ENCODE assay signal across 11 cellular contexts in the genomic region with DNA sequence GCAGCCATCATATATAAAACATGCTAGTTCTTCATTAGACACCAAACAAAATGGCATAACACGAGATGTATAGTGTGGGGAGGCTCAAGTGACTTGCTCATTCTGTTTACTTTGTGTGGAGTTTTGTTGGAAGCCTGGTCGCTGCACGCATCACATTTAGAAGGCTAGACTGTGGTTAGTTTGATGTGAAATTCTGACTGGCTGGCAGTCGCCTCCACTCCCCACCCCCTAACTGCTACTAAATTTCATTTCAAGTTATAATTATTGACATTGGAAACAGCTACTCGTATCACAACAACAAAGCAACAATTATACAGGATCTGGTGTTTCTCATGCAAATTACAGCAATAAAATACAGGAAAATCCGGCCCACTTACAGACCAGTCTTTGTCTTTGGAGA.
DNase-seq lines count a peak whose midpoint lies in the region; ATAC-seq and TF ChIP-seq lines count a peak whose summit lies in the region.
"Had no signal": no experiment of that assay in that cellular context is flagged by ENCODE, and none has a peak within 500 bp of the region (broad histone marks: within the 10 kb centered on the region; RNA-seq: fewer than 3 reads in every experiment).

No MANE protein-coding gene starts in this region.

- no peaks in the 10 kb centered on the region for H3K36me3 Mint-ChIP-seq in mesothelial cell of epicardium
- H3K36me3 Mint-ChIP-seq in activated CD8-positive, alpha-beta memory T cell treated with anti-CD3 and anti-CD28 coated beads, Interleukin-2, amount 10 ng/mL, durations not matched to agents 7 days and 5 days = no peaks in the 10 kb centered on the region

- H3K27me3 Mint-ChIP-seq in mesothelial cell of epicardium (ENCODE audit: low read depth) = no peaks in the 10 kb centered on the region
- H3K27me3 Mint-ChIP-seq in activated CD8-positive, alpha-beta memory T cell treated with anti-CD3 and anti-CD28 coated beads, Interleukin-2, amount 10 ng/mL, durations not matched to agents 7 days and 5 days = peaks cover 2% of the 10 kb centered on the region

- H3K4me3 Mint-ChIP-seq in mesothelial cell of epicardium = no peak overlapping the region
- H3K4me3 Mint-ChIP-seq in activated CD8-positive, alpha-beta memory T cell treated with anti-CD3 and anti-CD28 coated beads, Interleukin-2, amount 10 ng/mL, durations not matched to agents 7 days and 5 days = no peak overlapping the region

- DNase-seq in Right ventricle myocardium inferior (ENCODE audit: missing footprints) = no peak
- no peak for DNase-seq in cardiac septum (ENCODE audit: low spot score)
- DNase-seq in dermis blood vessel endothelial cell = peak; percentile 33
- DNase-seq in mesothelial cell of epicardium (ENCODE audit: low spot score in 2 of 2, unreplicated experiment in 2 of 2) = no peak
- DNase-seq in activated CD8-positive, alpha-beta memory T cell treated with anti-CD3 and anti-CD28 coated beads, Interleukin-2, amount 10 ng/mL, durations not matched to agents 7 days and 5 days = no peak
- DNase-seq in NCI-H187 (lab: John Stamatoyannopoulos, UW) = no peak
- DNase-seq: amniotic stem cell; DND-41; stimulated activated CD4-positive, alpha-beta T cell treated with anti-CD3 and anti-CD28 coated beads, Interleukin-2, amount 100 ng/mL, for 24 hours had no signal

- peaks cover 7% of the 10 kb centered on the region for H3K9me3 Mint-ChIP-seq in mesothelial cell of epicardium
- no peaks in the 10 kb centered on the region for H3K9me3 Mint-ChIP-seq in activated CD8-positive, alpha-beta memory T cell treated with anti-CD3 and anti-CD28 coated beads, Interleukin-2, amount 10 ng/mL, durations not matched to agents 7 days and 5 days (ENCODE audit: low read depth)

- ATAC-seq in Right ventricle myocardium inferior (peak; percentile 37), GM21529 (IDR thresholded peaks at IDR 0.05; ENCODE audit: unreplicated experiment) (no peak), GM21619 (IDR thresholded peaks at IDR 0.05; ENCODE audit: unreplicated experiment) (no peak)
- no peak for ATAC-seq in activated CD8-positive, alpha-beta memory T cell treated with anti-CD3 and anti-CD28 coated beads, Interleukin-2, amount 10 ng/mL, durations not matched to agents 7 days and 5 days

- peak overlapping the region; percentile 62 for H3K27ac Mint-ChIP-seq in mesothelial cell of epicardium
- H3K27ac Mint-ChIP-seq in activated CD8-positive, alpha-beta memory T cell treated with anti-CD3 and anti-CD28 coated beads, Interleukin-2, amount 10 ng/mL, durations not matched to agents 7 days and 5 days = no peak overlapping the region

- peaks cover 43% of the 10 kb centered on the region for H3K4me1 Mint-ChIP-seq in mesothelial cell of epicardium
- no peaks in the 10 kb centered on the region for H3K4me1 Mint-ChIP-seq in activated CD8-positive, alpha-beta memory T cell treated with anti-CD3 and anti-CD28 coated beads, Interleukin-2, amount 10 ng/mL, durations not matched to agents 7 days and 5 days

- CTCF ChIA-PET in activated CD8-positive, alpha-beta memory T cell treated with anti-CD3 and anti-CD28 coated beads, Interleukin-2, amount 10 ng/mL, durations not matched to agents 7 days and 5 days (lab: Charles Lee) = no interaction called here

- TF ChIP-seq CTCF in mesothelial cell of epicardium (IDR thresholded peaks at IDR 0.05; ENCODE audit: unreplicated experiment) = no peak

- intact Hi-C loops in Right ventricle myocardium inferior (cut with DNase I) (loop anchor here (5.0 kb wide), 1 partner anchor 357 kb away; a partner anchor contains a TSS), cardiac septum (cut with DNase I) (loop anchor here (10.0 kb wide), 1 partner anchor 350 kb away; no protein-coding TSS in a partner anchor)
